Comparison of ENCODE assay signal across 20 cellular contexts in genomic region chr2:9773905-9774239, GRCh38.
A peak's percentile ranks its signal among the peaks of the same experiment; 100 is the strongest.
DNase-seq lines count a peak whose midpoint lies in the region; ATAC-seq and TF ChIP-seq lines count a peak whose summit lies in the region.
"Had no signal": no experiment of that assay in that cellular context is flagged by ENCODE, and none has a peak within 500 bp of the region (broad histone marks: within the 10 kb centered on the region; RNA-seq: fewer than 3 reads in every experiment).

No MANE protein-coding gene starts in this region.

- peaks cover 0 to 4% (median 0%) of the 10 kb centered on the region in 11 experiments; a peak in 2 of 22 replicates for H3K9me3 ChIP-seq in BLaER1 treated with 17β-estradiol and CSF1 and Interleukin-3, amounts not matched to agents 10 nM and 100 nM (replicated peaks in 1 of 11)
- H3K9me3 ChIP-seq in right cardiac atrium (ENCODE audit: control insufficient read depth, low read length) (no peaks in the 10 kb centered on the region), neural progenitor cell (ENCODE audit: low read depth) (no peaks in the 10 kb centered on the region), psoas muscle (no peaks in the 10 kb centered on the region)
- H3K9me3 ChIP-seq: BE2C had no signal

- H3K4me3 Mint-ChIP-seq in chondrocyte (ENCODE audit: unreplicated experiment) = no peak overlapping the region
- no peak overlapping the region for H3K4me3 Mint-ChIP-seq in neural progenitor cell
- no peak overlapping the region for H3K4me3 Mint-ChIP-seq in GM23338
- H3K4me3 Mint-ChIP-seq: CD8-positive, alpha-beta T cell; HFFc6 had no signal

- 45% methylated on average over 3 of the region's 3 CpGs for WGBS in right cardiac atrium
- 10 to 35% (median 22%) methylated on average over 3 of the region's 3 CpGs for WGBS in psoas muscle, 3 donors

- H3K4me3 ChIP-seq in BLaER1 treated with 17β-estradiol and CSF1 and Interleukin-3, amounts not matched to agents 10 nM and 100 nM = no peak overlapping the region
- H3K4me3 ChIP-seq in right cardiac atrium (ENCODE audit: low read length) (no peak overlapping the region), neural progenitor cell (no peak overlapping the region), psoas muscle (no peak overlapping the region), GM23338 (no peak overlapping the region)

- H3K4me2 ChIP-seq in BLaER1 treated with 17β-estradiol and CSF1 and Interleukin-3, amounts not matched to agents 10 nM and 100 nM = peak overlapping the region in 7 of 11 experiments; percentile 37 to 92 (median 57); a peak in 11 of 22 replicates
- H3K4me2 ChIP-seq in neural progenitor cell = no peak overlapping the region
- H3K4me2 ChIP-seq in GM23338 = no peak overlapping the region
- H3K4me2 ChIP-seq: KMS-11 had no signal

- H4K20me1 ChIP-seq in BLaER1 treated with 17β-estradiol and CSF1 and Interleukin-3, amounts not matched to agents 10 nM and 100 nM = no peaks in the 10 kb centered on the region
- no peaks in the 10 kb centered on the region for H4K20me1 ChIP-seq in neural progenitor cell (ENCODE audit: low read depth)
- H4K20me1 ChIP-seq in GM23338 (replicated peaks; ENCODE audit: insufficient read depth) = no peaks in the 10 kb centered on the region

- no peaks in the 10 kb centered on the region for H3K36me3 ChIP-seq in BLaER1 treated with 17β-estradiol and CSF1 and Interleukin-3, amounts not matched to agents 10 nM and 100 nM
- H3K36me3 ChIP-seq in neural progenitor cell (no peaks in the 10 kb centered on the region), psoas muscle (ENCODE audit: insufficient read depth in 1 of 2, low read depth in 1 of 2) (no peaks in the 10 kb centered on the region), GM23338 (ENCODE audit: insufficient read depth) (no peaks in the 10 kb centered on the region)
- H3K36me3 ChIP-seq: BE2C had no signal

- no peaks in the 10 kb centered on the region for H3K9me2 ChIP-seq in GM23338 (ENCODE audit: insufficient read depth)

- H3K36me3 Mint-ChIP-seq in chondrocyte (ENCODE audit: low read depth) = no peaks in the 10 kb centered on the region
- peaks cover 2% of the 10 kb centered on the region for H3K36me3 Mint-ChIP-seq in neural progenitor cell
- H3K36me3 Mint-ChIP-seq in GM23338 (ENCODE audit: low read depth) = no peaks in the 10 kb centered on the region; the same call in 2 of the 3 replicates
- H3K36me3 Mint-ChIP-seq: CD8-positive, alpha-beta T cell had no signal

- no peaks in the 10 kb centered on the region for H3K79me2 ChIP-seq in neural progenitor cell (ENCODE audit: low read depth)
- H3K79me2 ChIP-seq in GM23338 (replicated peaks; ENCODE audit: insufficient read depth) = no peaks in the 10 kb centered on the region

- no peak for ATAC-seq in right cardiac atrium
- ATAC-seq in psoas muscle = no peak
- no peak for ATAC-seq in GM19351 (IDR thresholded peaks at IDR 0.05; ENCODE audit: unreplicated experiment)
- no peak for ATAC-seq in GM23338
- ATAC-seq: CD8-positive, alpha-beta T cell had no signal

- TF ChIP-seq CTCF in chondrocyte (IDR thresholded peaks at IDR 0.05) = no peak
- no peak for TF ChIP-seq CTCF in neural progenitor cell (IDR thresholded peaks at IDR 0.05)
- TF ChIP-seq CTCF in psoas muscle (IDR thresholded peaks at IDR 0.05) = no peak
- TF ChIP-seq CTCF in GM23338 (conservative IDR thresholded peaks at IDR 0.05; ENCODE audit: low read depth in 2 of 2) = no peak

- no peaks in the 10 kb centered on the region for H3K9me3 Mint-ChIP-seq in chondrocyte (ENCODE audit: low read depth)
- no peaks in the 10 kb centered on the region for H3K9me3 Mint-ChIP-seq in neural progenitor cell
- H3K9me3 Mint-ChIP-seq in GM23338 = peaks cover 3% of the 10 kb centered on the region; the same call in 1 of the 3 replicates
- H3K9me3 Mint-ChIP-seq: CD8-positive, alpha-beta T cell; HFFc6 had no signal

- peak; percentile 28 for DNase-seq in chondrocyte (ENCODE audit: low spot score)
- peak in 2 of 3 donors; percentile 64 to 68 for DNase-seq in right cardiac atrium
- DNase-seq in neural progenitor cell (ENCODE audit: low spot score) = no peak
- no peak for DNase-seq in activated effector memory CD4-positive, alpha-beta T cell treated with Interleukin-2 at 50 U/mL for 16 hours
- DNase-seq in psoas muscle = no peak
- DNase-seq in GM23338 (ENCODE audit: low spot score) = no peak
- DNase-seq: BE2C; Calu3; CD8-positive, alpha-beta T cell; DMS53; HFFc6; NCI-H1417 treated with DMSO at 0.1 percent for 48 hours; NCI-H187 treated with DMSO at 0.1 percent for 48 hours; NCI-H510A treated with DMSO at 0.1 percent for 48 hours; NCI-H774; SIG-M5 had no signal

- no peaks in the 10 kb centered on the region for H3K27me3 Mint-ChIP-seq in chondrocyte (ENCODE audit: low read depth)
- H3K27me3 Mint-ChIP-seq in neural progenitor cell (ENCODE audit: insufficient read depth, low read depth) = peaks cover 22% of the 10 kb centered on the region
- H3K27me3 Mint-ChIP-seq in GM23338 (ENCODE audit: insufficient read depth, low read depth, poor library complexity) = peaks cover 14% of the 10 kb centered on the region

- intact Hi-C loops in right cardiac atrium (cut with DNase I) (no loop called here), psoas muscle (cut with DNase I) (no loop called here)

- H3K4me1 ChIP-seq in BLaER1 treated with 17β-estradiol and CSF1 and Interleukin-3, amounts not matched to agents 10 nM and 100 nM = peaks cover 47 to 92% (median 81%) of the 10 kb centered on the region in 10 experiments
- peaks cover 3% of the 10 kb centered on the region for H3K4me1 ChIP-seq in right cardiac atrium (ENCODE audit: control insufficient read depth, insufficient read depth, low read length)
- peaks cover 20% of the 10 kb centered on the region for H3K4me1 ChIP-seq in neural progenitor cell
- peaks cover 7% of the 10 kb centered on the region for H3K4me1 ChIP-seq in psoas muscle
- peaks cover 15% of the 10 kb centered on the region; the same call in 1 of the 2 replicates for H3K4me1 ChIP-seq in GM23338 (ENCODE audit: insufficient read depth)

- H2AFZ ChIP-seq in neural progenitor cell (replicated peaks) = no peak overlapping the region
- no peak overlapping the region for H2AFZ ChIP-seq in GM23338

- peaks cover 26% of the 10 kb centered on the region for H3K4me1 Mint-ChIP-seq in chondrocyte (ENCODE audit: low read depth)
- peaks cover 58% of the 10 kb centered on the region for H3K4me1 Mint-ChIP-seq in neural progenitor cell
- H3K4me1 Mint-ChIP-seq in GM23338 = peaks cover 35% of the 10 kb centered on the region

- H3K27ac Mint-ChIP-seq in chondrocyte (ENCODE audit: unreplicated experiment) (no peak overlapping the region), neural progenitor cell (peak overlapping the region; percentile 34), GM23338 (no peak overlapping the region)
- H3K27ac Mint-ChIP-seq: CD8-positive, alpha-beta T cell; HFFc6 had no signal

- H3F3A ChIP-seq in neural progenitor cell (ENCODE audit: low read depth) (peaks cover 4% of the 10 kb centered on the region), GM23338 (replicated peaks; ENCODE audit: low read depth) (no peaks in the 10 kb centered on the region)

- no peak overlapping the region for H3K27ac ChIP-seq in BLaER1 treated with 17β-estradiol and CSF1 and Interleukin-3, amounts not matched to agents 10 nM and 100 nM
- no peak overlapping the region for H3K27ac ChIP-seq in right cardiac atrium (ENCODE audit: low read length)
- H3K27ac ChIP-seq in neural progenitor cell = no peak overlapping the region
- H3K27ac ChIP-seq in psoas muscle = no peak overlapping the region
- H3K27ac ChIP-seq in GM23338 (ENCODE audit: low read depth) = no peak overlapping the region
- H3K27ac ChIP-seq: HL-60, KMS-11 had no signal

- no peak overlapping the region for H3K9ac ChIP-seq in BLaER1 treated with 17β-estradiol and CSF1 and Interleukin-3, amounts not matched to agents 10 nM and 100 nM
- no peak overlapping the region for H3K9ac ChIP-seq in neural progenitor cell
- H3K9ac ChIP-seq: KMS-11 had no signal

- H3K27me3 ChIP-seq in BLaER1 treated with 17β-estradiol and CSF1 and Interleukin-3, amounts not matched to agents 10 nM and 100 nM = no peaks in the 10 kb centered on the region
- H3K27me3 ChIP-seq in right cardiac atrium (ENCODE audit: control insufficient read depth, insufficient read depth) = no peaks in the 10 kb centered on the region
- H3K27me3 ChIP-seq in neural progenitor cell = no peaks in the 10 kb centered on the region
- no peaks in the 10 kb centered on the region for H3K27me3 ChIP-seq in psoas muscle (ENCODE audit: insufficient read depth in 3 of 3, low read length in 2 of 3)
- H3K27me3 ChIP-seq in GM23338 (ENCODE audit: insufficient read depth) = no peaks in the 10 kb centered on the region
- H3K27me3 ChIP-seq: BE2C had no signal

TF ChIP-seq in GM23338, 12 proteins besides CTCF, POLR2A, EP300 and RAD21 (continues in another document):
- TF ChIP-seq STAT1 (IDR thresholded peaks at IDR 0.05; ENCODE audit: unreplicated experiment) (no peak), NANOG (IDR thresholded peaks at IDR 0.05; ENCODE audit: borderline replicate concordance) (no peak), EZH2 (IDR thresholded peaks at IDR 0.05; ENCODE audit: low read depth, unreplicated experiment) (no peak)
- TF ChIP-seq, protein P1, sequence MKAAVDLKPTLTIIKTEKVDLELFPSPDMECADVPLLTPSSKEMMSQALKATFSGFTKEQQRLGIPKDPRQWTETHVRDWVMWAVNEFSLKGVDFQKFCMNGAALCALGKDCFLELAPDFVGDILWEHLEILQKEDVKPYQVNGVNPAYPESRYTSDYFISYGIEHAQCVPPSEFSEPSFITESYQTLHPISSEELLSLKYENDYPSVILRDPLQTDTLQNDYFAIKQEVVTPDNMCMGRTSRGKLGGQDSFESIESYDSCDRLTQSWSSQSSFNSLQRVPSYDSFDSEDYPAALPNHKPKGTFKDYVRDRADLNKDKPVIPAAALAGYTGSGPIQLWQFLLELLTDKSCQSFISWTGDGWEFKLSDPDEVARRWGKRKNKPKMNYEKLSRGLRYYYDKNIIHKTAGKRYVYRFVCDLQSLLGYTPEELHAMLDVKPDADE (IDR thresholded peaks at IDR 0.05) = no peak

Comparison
In these comparisons a context has a peak if more than half of its experiments do, and no peak if none do; other contexts are left out.
1. H3K4me2 ChIP-seq: peak in BLaER1 treated with 17β-estradiol and CSF1 and Interleukin-3, amounts not matched to agents 10 nM and 100 nM (7 of 11); none in neural progenitor cell (single experiment) and GM23338 (single experiment).
2. DNase-seq: peak in chondrocyte (single experiment) and right cardiac atrium (2 of 3); none in neural progenitor cell (single experiment), activated effector memory CD4-positive, alpha-beta T cell treated with Interleukin-2 at 50 U/mL for 16 hours (single experiment), psoas muscle (0 of 2) and GM23338 (single experiment).